ENCODE assay signal across 8 cellular contexts in genomic region chr3:25789596-25790556, GRCh38.
DNase-seq lines count a peak whose midpoint lies in the region; ATAC-seq and TF ChIP-seq lines count a peak whose summit lies in the region.

Gene OXSM (plus strand): TSS chr3:25790090. CDS start chr3:25791021, 931 bp downstream.

- H3K9ac ChIP-seq in OCI-LY3 (ENCODE audit: low read length): peak within 1 kb of the TSS; percentile 81

- H3K27ac ChIP-seq in OCI-LY3 (ENCODE audit: low read length): peak within 1 kb of the TSS; percentile 78

- H3K79me2 ChIP-seq in OCI-LY3 (ENCODE audit: low read length): peaks cover 15% of the 10 kb centered on the region

- H4K20me1 ChIP-seq in OCI-LY3 (ENCODE audit: insufficient read depth, low read length): no peaks in the 10 kb centered on the region

- H3K4me2 ChIP-seq in OCI-LY3 (ENCODE audit: low read length): peak within 1 kb of the TSS; percentile 83

- no peaks in the 10 kb centered on the region for H3K9me3 ChIP-seq in OCI-LY3 (ENCODE audit: insufficient read depth, low read length)

- DNase-seq in DMS 273 (lab: John Stamatoyannopoulos, UW; ENCODE audit: unreplicated experiment) (peak; percentile 95), HuH-7.5 (ENCODE audit: low spot score) (peak; percentile 89), epithelial cell of esophagus (ENCODE audit: low read depth) (peak; percentile 94), middle frontal gyrus (ENCODE audit: extremely low spot score, low spot score) (peak; percentile 92)
- DNase-seq in activated CD8-positive, alpha-beta memory T cell treated with anti-CD3 and anti-CD28 coated beads, Interleukin-2, amount 50 U/mL, for 48 hours: peak; percentile 92
- peak; percentile 82 to 86 for DNase-seq in stimulated activated CD8-positive, alpha-beta memory T cell treated with anti-CD3 and anti-CD28 coated beads, Interleukin-2, amount 100 ng/mL, for 1 hour (ENCODE audit: low read depth in 2 of 2)

- H3K4me1 ChIP-seq in OCI-LY3 (ENCODE audit: low read length): peaks cover 17% of the 10 kb centered on the region

- H3K4me3 ChIP-seq in OCI-LY3 (ENCODE audit: low read length) (peak within 1 kb of the TSS; percentile 82), epithelial cell of esophagus (ENCODE audit: low read length) (peak within 1 kb of the TSS; percentile 81)

- no peaks in the 10 kb centered on the region for H3K27me3 ChIP-seq in OCI-LY3 (ENCODE audit: low read depth, low read length)

- peaks cover 5% of the 10 kb centered on the region for H3K36me3 ChIP-seq in OCI-LY3 (replicated peaks; ENCODE audit: low read depth, low read length)

- no peak for TF ChIP-seq CTCF in OCI-LY3 (IDR thresholded peaks at IDR 0.05; ENCODE audit: low read depth, low read length)
- TF ChIP-seq CTCF in epithelial cell of esophagus (IDR thresholded peaks at IDR 0.05; ENCODE audit: insufficient read depth, low read depth, low read length, missing control alignments): no peak

- peak; percentile 92 for ATAC-seq in GM21526 (IDR thresholded peaks at IDR 0.05; ENCODE audit: low FRiP score, unreplicated experiment)

- H2AFZ ChIP-seq in OCI-LY3 (ENCODE audit: low read depth, low read length): peak within 1 kb of the TSS; percentile 90

Comparison
In these comparisons a context has a peak if more than half of its experiments do, and no peak if none do; other contexts are left out.
1. Peak in every context shown above with its lines: DNase-seq, ATAC-seq, H3K4me3 ChIP-seq and H3K27ac ChIP-seq.